In genomic region chr6:144284474-144284752, GRCh38 we compare ENCODE assay signal across 1 cellular context.
TF ChIP-seq lines count a peak whose summit lies in the region.

No MANE protein-coding gene starts in this region.

TF ChIP-seq in HepG2, 621 proteins besides CTCF, POLR2A, EP300 and RAD21 (continued from another document):
- TF ChIP-seq TEF (CRISPR knock-in tag; IDR thresholded peaks at IDR 0.05) (no peak), BORCS8-MEF2B (CRISPR knock-in tag; IDR thresholded peaks at IDR 0.05) (no peak), YEATS4 (CRISPR knock-in tag; IDR thresholded peaks at IDR 0.05; ENCODE audit: borderline replicate concordance) (no peak), ZNF414 (CRISPR knock-in tag; IDR thresholded peaks at IDR 0.05) (no peak), ZNF512B (CRISPR knock-in tag; IDR thresholded peaks at IDR 0.05; ENCODE audit: borderline replicate concordance) (0 out of 2 replicates have a peak, but pooled peaks have one; percentile 6), RCOR2 (CRISPR knock-in tag; IDR thresholded peaks at IDR 0.05) (no peak), ZNF296 (CRISPR knock-in tag; conservative IDR thresholded peaks at IDR 0.05) (no peak), ZNF20 (CRISPR knock-in tag; IDR thresholded peaks at IDR 0.05) (no peak), CREM (IDR thresholded peaks at IDR 0.05) (peak; percentile 42; the same call in 1 of the 2 replicates), CREM (CRISPR knock-in tag; IDR thresholded peaks at IDR 0.05) (no peak), ZSCAN29 (CRISPR knock-in tag; conservative IDR thresholded peaks at IDR 0.05) (no peak), KDM5A (IDR thresholded peaks at IDR 0.05; ENCODE audit: borderline replicate concordance, low read length) (0 out of 2 replicates have a peak, but pooled peaks have one; percentile 14), KLF9 (CRISPR knock-in tag; IDR thresholded peaks at IDR 0.05; ENCODE audit: low read depth) (no peak), MAFK (conservative IDR thresholded peaks at IDR 0.05 in 1 of 2, IDR thresholded peaks at IDR 0.05 in 1 of 2; ENCODE audit: low read length in 2 of 2) (peak; percentile 99 to 100), HOXA5 (CRISPR knock-in tag; IDR thresholded peaks at IDR 0.05) (no peak)
